In genomic region chr4:183252959-183253358, GRCh38 we compare ENCODE assay signal across 29 cellular contexts.
"Had no signal": no experiment of that assay in that cellular context is flagged by ENCODE, and none has a peak within 500 bp of the region (broad histone marks: within the 10 kb centered on the region; RNA-seq: fewer than 3 reads in every experiment).

No MANE protein-coding gene starts in this region.

- DNase-seq: activated CD4-positive, alpha-beta T cell treated with anti-CD3 and anti-CD28 coated beads for 4 hours; activated CD4-positive, alpha-beta T cell treated with anti-CD3 and anti-CD28 coated beads, Interleukin-2, amount 50 U/mL, for 4 hours; activated CD8-positive, alpha-beta memory T cell treated with anti-CD3 and anti-CD28 coated beads, Interleukin-2, amount 50 U/mL, for 48 hours; activated CD8-positive, alpha-beta T cell treated with anti-CD3 and anti-CD28 coated beads, Interleukin-2, amount 10 ng/mL, durations not matched to agents 7 days and 5 days; activated naive CD4-positive, alpha-beta T cell treated with anti-CD3 and anti-CD28 coated beads, Interleukin-2, amount 50 U/mL, for 16 hours; activated naive CD8-positive, alpha-beta T cell treated with anti-CD3 and anti-CD28 coated beads, Interleukin-2, amount 10 ng/mL, durations not matched to agents 7 days and 5 days; activated T-cell treated with anti-CD3 and anti-CD28 coated beads, Interleukin-2, amount 50 U/mL, for 1 hour; adrenal gland; anterior cingulate cortex; MG63; MV-4-11; NCI-H1105; NCI-H1436; NCI-H1694 treated with DMSO at 0.1 percent for 48 hours; NCI-H2029 treated with DMSO at 0.1 percent for 48 hours; NCI-H345; NCI-H510A; NCI-H526 treated with DMSO at 0.1 percent for 48 hours; NCI-H82; NK-92 treated with Interleukin-12 subunit alpha and Interleukin-12 subunit beta, amount 100 ng/mL, for 24 hours; OCI-M1; Peyer's patch; Right ventricle myocardium superior; SJCRH30; SK-N-SH; T-helper 1 cell; WERI-Rb-1 had no signal

- H3K9me3 Mint-ChIP-seq: activated naive CD8-positive, alpha-beta T cell treated with anti-CD3 and anti-CD28 coated beads, Interleukin-2, amount 10 ng/mL, durations not matched to agents 7 days and 5 days had no signal

- H3K4me3 Mint-ChIP-seq: activated CD8-positive, alpha-beta T cell treated with anti-CD3 and anti-CD28 coated beads, Interleukin-2, amount 10 ng/mL, durations not matched to agents 7 days and 5 days; activated naive CD8-positive, alpha-beta T cell treated with anti-CD3 and anti-CD28 coated beads, Interleukin-2, amount 10 ng/mL, durations not matched to agents 7 days and 5 days had no signal

- H3K9me3 ChIP-seq: adrenal gland, MG63, Peyer's patch, SJCRH30, SK-N-SH had no signal

- H3K4me1 ChIP-seq: adrenal gland, Peyer's patch, SJCRH30 had no signal

- ATAC-seq: activated CD4-positive, CD25-positive, alpha-beta regulatory T cell treated with anti-CD3 and anti-CD28 coated beads, Interleukin-2, amount 50 U/mL, for 24 hours; activated CD8-positive, alpha-beta T cell treated with anti-CD3 and anti-CD28 coated beads, Interleukin-2, amount 10 ng/mL, durations not matched to agents 7 days and 5 days had no signal

- H3K27ac Mint-ChIP-seq: activated CD8-positive, alpha-beta T cell treated with anti-CD3 and anti-CD28 coated beads, Interleukin-2, amount 10 ng/mL, durations not matched to agents 7 days and 5 days; activated naive CD8-positive, alpha-beta T cell treated with anti-CD3 and anti-CD28 coated beads, Interleukin-2, amount 10 ng/mL, durations not matched to agents 7 days and 5 days had no signal

- H3K27ac ChIP-seq: adrenal gland, Peyer's patch, RWPE1, SJCRH30, WERI-Rb-1 had no signal

- H3K36me3 ChIP-seq: adrenal gland, Peyer's patch, SJCRH30, WERI-Rb-1 had no signal

- H3K4me3 ChIP-seq: adrenal gland, MG63, Peyer's patch, SJCRH30 had no signal

- H3K36me3 Mint-ChIP-seq: activated naive CD8-positive, alpha-beta T cell treated with anti-CD3 and anti-CD28 coated beads, Interleukin-2, amount 10 ng/mL, durations not matched to agents 7 days and 5 days had no signal
